ENCODE assay signal across 18 cellular contexts in the genomic region with DNA sequence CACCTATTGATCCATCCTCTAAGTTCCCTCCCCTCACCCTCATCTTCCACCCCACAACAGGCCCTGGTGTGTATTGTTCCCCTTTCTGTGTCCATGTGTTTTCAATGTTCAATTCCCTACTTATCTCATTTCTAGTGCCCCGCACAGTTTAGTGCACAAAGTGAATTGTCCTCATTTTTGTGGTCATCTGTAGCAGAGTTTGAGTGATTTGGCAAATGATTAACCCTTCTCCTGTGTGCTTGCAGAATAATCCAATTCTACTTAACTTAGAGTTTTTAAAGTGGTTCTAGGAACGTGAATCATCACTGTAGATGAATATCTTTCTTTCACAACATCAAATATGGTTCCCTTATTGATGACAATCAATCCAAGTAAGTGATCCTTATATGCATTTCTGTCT. TPM values are rescaled to one million over a fixed set of nuclear protein-coding genes. Genes with fewer than 3 reads are reported as not detected.
"Had no signal": no experiment of that assay in that cellular context is flagged by ENCODE, and none has a peak within 500 bp of the region (broad histone marks: within the 10 kb centered on the region; RNA-seq: fewer than 3 reads in every experiment).

No MANE protein-coding gene starts in this region.

- DNase-seq: activated CD4-positive, alpha-beta T cell treated with anti-CD3 and anti-CD28 coated beads, Interleukin-2, amount 50 U/mL, for 48 hours; activated CD8-positive, alpha-beta memory T cell treated with anti-CD3 and anti-CD28 coated beads, Interleukin-2, amount 10 ng/mL, durations not matched to agents 7 days and 5 days; activated effector memory CD4-positive, alpha-beta T cell treated with Interleukin-2 at 50 U/mL for 16 hours; activated T-cell treated with anti-CD3 and anti-CD28 coated beads, Interleukin-2, amount 50 U/mL, for 24 hours; anterior cingulate cortex; effector memory CD4-positive, alpha-beta T cell; hypothalamus; nucleus accumbens; stimulated activated CD4-positive, alpha-beta T cell treated with anti-CD3 and anti-CD28 coated beads, Interleukin-2, amount 100 ng/mL, for 48 hours; stimulated activated CD8-positive, alpha-beta memory T cell treated with anti-CD3 and anti-CD28 coated beads, Interleukin-4, amount 100 ng/mL, for 48 hours; stimulated activated naive CD8-positive, alpha-beta T cell treated with anti-CD3 and anti-CD28 coated beads, Interleukin-15, Interleukin-2, amounts not matched to agents 100 U/mL and 50 U/mL, for 24 hours had no signal

- H3K4me3 ChIP-seq: coronary artery, suprapubic skin had no signal

- H3K9me3 ChIP-seq: suprapubic skin had no signal

- H3K27ac ChIP-seq: coronary artery, epithelial cell of prostate, suprapubic skin had no signal

- ATAC-seq: activated CD4-positive, CD25-positive, alpha-beta regulatory T cell treated with anti-CD3 and anti-CD28 coated beads, Interleukin-2, amount 50 U/mL, for 24 hours; activated CD8-positive, alpha-beta memory T cell treated with anti-CD3 and anti-CD28 coated beads, Interleukin-2, amount 10 ng/mL, durations not matched to agents 7 days and 5 days; left lobe of liver; natural killer cell treated with Interleukin-12 subunit alpha and Interleukin-12 subunit beta and Interleukin-15 and Interleukin-18, amount 100 ng/mL, for 72 hours; stimulated activated naive CD8-positive, alpha-beta T cell treated with anti-CD3 and anti-CD28 coated beads, Interleukin-15, Interleukin-2, amounts not matched to agents 100 U/mL and 50 U/mL, for 24 hours had no signal

- H3K36me3 ChIP-seq: suprapubic skin had no signal

RNA-seq across cellular contexts. Expression of gene HAPLN1, which starts 6.3 kb away (rescaled TPM):
- total RNA-seq: activated CD8-positive, alpha-beta memory T cell treated with anti-CD3 and anti-CD28 coated beads, Interleukin-2, amount 10 ng/mL, durations not matched to agents 7 days and 5 days; left lobe of liver; natural killer cell treated with Interleukin-12 subunit alpha and Interleukin-12 subunit beta and Interleukin-15 and Interleukin-18, amount 100 ng/mL, for 72 hours; pulmonary artery endothelial cell had no signal
